Comparison of ENCODE assay signal across 8 cellular contexts in the genomic region with DNA sequence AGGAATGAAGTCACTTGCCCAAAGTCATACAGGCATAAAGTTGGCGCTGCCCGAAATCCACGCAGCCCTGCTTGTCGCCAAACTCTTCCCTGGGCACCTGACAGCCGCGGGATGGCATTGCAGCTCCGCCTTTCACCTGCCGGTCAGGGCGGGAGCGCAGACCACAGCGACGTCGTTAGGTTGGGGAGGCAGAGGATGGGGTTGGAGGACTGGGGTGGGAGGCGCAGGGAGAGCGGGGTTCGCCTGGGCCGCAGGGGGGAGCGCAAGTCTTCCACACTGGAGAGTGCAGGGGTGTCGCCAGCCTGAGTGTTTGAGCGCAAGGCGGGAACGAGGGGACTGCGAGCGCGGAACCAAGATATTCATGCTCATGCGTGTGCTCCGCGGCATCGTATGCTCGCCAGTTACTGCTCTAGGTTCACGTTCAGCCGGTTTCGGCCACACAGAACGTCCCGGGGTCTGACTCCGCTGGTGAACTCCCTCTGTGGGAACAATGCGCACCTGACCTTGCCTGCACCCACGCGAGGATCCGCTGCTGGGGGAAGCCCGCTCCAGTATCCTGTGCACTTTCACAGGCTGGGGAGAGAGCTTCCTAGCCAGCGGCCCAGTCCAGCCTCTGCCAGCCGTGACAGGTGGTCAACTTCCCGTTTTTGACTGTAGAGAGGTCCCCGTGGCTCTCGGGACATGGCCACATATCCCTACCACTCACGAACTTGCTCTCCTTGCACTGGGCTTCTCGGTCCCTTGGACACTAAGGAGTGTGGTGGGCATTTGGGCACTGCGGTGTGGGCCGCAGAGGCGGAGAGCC. TPM values are rescaled to one million over a fixed set of nuclear protein-coding genes. Genes with fewer than 3 reads are reported as not detected.
DNase-seq lines count a peak whose midpoint lies in the region; ATAC-seq and TF ChIP-seq lines count a peak whose summit lies in the region.

No MANE protein-coding gene starts in this region.

- peak overlapping the region; percentile 69 to 86 (median 81) for H3K4me3 Mint-ChIP-seq in naive thymus-derived CD8-positive, alpha-beta T cell

- H3K9me3 Mint-ChIP-seq in naive thymus-derived CD8-positive, alpha-beta T cell = no peaks in the 10 kb centered on the region

- WGBS in aorta, 2 donors = 8 to 9% methylated on average over 51 of the region's 51 CpGs

- peaks cover 10 to 17% (median 13%) of the 10 kb centered on the region in 4 donors for H3K4me1 Mint-ChIP-seq in naive thymus-derived CD8-positive, alpha-beta T cell

- H3K27ac Mint-ChIP-seq in naive thymus-derived CD8-positive, alpha-beta T cell = peak overlapping the region in 2 of 10 donors; percentile 35 to 85

- peak; percentile 62 for DNase-seq in activated effector memory CD4-positive, alpha-beta T cell treated with anti-CD3 and anti-CD28 coated beads, Interleukin-2, amount 50 U/mL, for 16 hours
- no peak for DNase-seq in activated effector memory CD4-positive, alpha-beta T cell treated with Interleukin-2 at 50 U/mL for 16 hours
- DNase-seq in Peyer's patch = peak in 2 of 3 donors; percentile 45 to 51
- DNase-seq in epithelial cell of esophagus (ENCODE audit: low read depth) = peak; percentile 54
- peak in 2 of 10 donors; percentile 12 to 32 for DNase-seq in naive thymus-derived CD8-positive, alpha-beta T cell
- DNase-seq in aorta = peak; percentile 29 to 74
- no peak for DNase-seq in GM03348 (ENCODE audit: low spot score)

- no peaks in the 10 kb centered on the region for H3K36me3 Mint-ChIP-seq in naive thymus-derived CD8-positive, alpha-beta T cell

- H3K36me3 ChIP-seq in Peyer's patch (no peaks in the 10 kb centered on the region), aorta (ENCODE audit: control insufficient read depth in 1 of 2, insufficient read depth in 2 of 2, low read length in 1 of 2) (no peaks in the 10 kb centered on the region)

- peaks cover 12 to 42% (median 28%) of the 10 kb centered on the region in 5 donors for H3K27me3 Mint-ChIP-seq in naive thymus-derived CD8-positive, alpha-beta T cell

- H3K4me1 ChIP-seq in Peyer's patch (peaks cover 3 to 25% (median 20%) of the 10 kb centered on the region in 4 donors), aorta (ENCODE audit: control insufficient read depth in 1 of 2, insufficient read depth in 2 of 2, low read length in 2 of 2) (no peaks in the 10 kb centered on the region)

- H3K9me3 ChIP-seq in Peyer's patch (no peaks in the 10 kb centered on the region), aorta (ENCODE audit: control insufficient read depth, low read length) (no peaks in the 10 kb centered on the region)

- H3K27ac ChIP-seq in Peyer's patch (no peak overlapping the region), aorta (ENCODE audit: low read depth in 1 of 2, low read length in 2 of 2) (no peak overlapping the region)

- TF ChIP-seq CTCF in Peyer's patch (IDR thresholded peaks at IDR 0.05) (no peak), epithelial cell of esophagus (IDR thresholded peaks at IDR 0.05; ENCODE audit: insufficient read depth, low read depth, low read length, missing control alignments) (peak; percentile 24)

- POLR2A ChIA-PET in naive thymus-derived CD8-positive, alpha-beta T cell (lab: Charles Lee) = interaction anchor here (0.7 kb wide), 1 partner anchor 401 kb away, joined by 4 read pairs; no protein-coding TSS in a partner anchor

- ATAC-seq in naive thymus-derived CD8-positive, alpha-beta T cell = peak; percentile 31 to 38
- ATAC-seq in aorta (ENCODE audit: low FRiP score) (no peak), HG03469 (IDR thresholded peaks at IDR 0.05; ENCODE audit: unreplicated experiment) (no peak)

- intact Hi-C loops in aorta (cut with DNase I) = loop anchor here (5.0 to 10.0 kb wide), 3 partner anchors 215 to 400 kb away; no protein-coding TSS in a partner anchor

- H3K27me3 ChIP-seq in Peyer's patch (peaks cover 0 to 25% of the 10 kb centered on the region in 2 donors), aorta (ENCODE audit: control insufficient read depth in 1 of 2, insufficient read depth in 2 of 2, low read length in 1 of 2) (peaks cover 0 to 2% of the 10 kb centered on the region in 2 donors)

- peak overlapping the region in 3 of 4 donors; percentile 40 to 49 (median 48) for H3K4me3 ChIP-seq in Peyer's patch
- H3K4me3 ChIP-seq in epithelial cell of esophagus (ENCODE audit: low read length) = peak overlapping the region; percentile 37
- no peak overlapping the region for H3K4me3 ChIP-seq in aorta (ENCODE audit: low read length in 2 of 2)

- no peak for TF ChIP-seq POLR2A in Peyer's patch (IDR thresholded peaks at IDR 0.05)

RNA-seq across cellular contexts. Expression of gene NPPC, which starts 0.8 kb away (rescaled TPM):
- not detected for total RNA-seq in Peyer's patch
- not detected for total RNA-seq in naive thymus-derived CD8-positive, alpha-beta T cell
- under 1 TPM in 1 of 3 donors, not detected in 2; 0.27 TPM for polyA plus RNA-seq in naive thymus-derived CD8-positive, alpha-beta T cell
- under 1 TPM in 1 of 2 donors, not detected in 1; 0.49 TPM for total RNA-seq in aorta
- under 1 TPM; 0.36 to 0.88 TPM for polyA plus RNA-seq in aorta

RNA-seq across cellular contexts. Expression of gene DIS3L2, which starts 34.5 kb away (rescaled TPM):
- total RNA-seq in Peyer's patch (100 to 1,000 TPM in 1 of 4 donors, 10 to 100 TPM in 3; 26.4 to 147 (median 58.3) TPM), aorta (10 to 100 TPM; 28.4 to 40.0 TPM)
- total RNA-seq in naive thymus-derived CD8-positive, alpha-beta T cell = 10 to 100 TPM; 59.0 to 59.1 TPM
- 10 to 100 TPM; 12.5 to 17.2 (median 16.4) TPM for polyA plus RNA-seq in naive thymus-derived CD8-positive, alpha-beta T cell
- 10 to 100 TPM; 10.6 to 15.1 TPM for polyA plus RNA-seq in aorta

Comparison
In these comparisons a context has a peak if more than half of its experiments do, and no peak if none do; other contexts are left out.
1. DNase-seq: peak in activated effector memory CD4-positive, alpha-beta T cell treated with anti-CD3 and anti-CD28 coated beads, Interleukin-2, amount 50 U/mL, for 16 hours (single experiment), Peyer's patch (2 of 3), epithelial cell of esophagus (single experiment) and aorta (2 of 2); none in activated effector memory CD4-positive, alpha-beta T cell treated with Interleukin-2 at 50 U/mL for 16 hours (single experiment) and GM03348 (single experiment).
2. H3K4me3 ChIP-seq: peak in Peyer's patch (3 of 4) and epithelial cell of esophagus (single experiment); none in aorta (0 of 2).
3. ATAC-seq: peak in naive thymus-derived CD8-positive, alpha-beta T cell (2 of 2); none in aorta (single experiment) and HG03469 (single experiment).